Comparison of ENCODE assay signal across 8 cellular contexts in genomic region chr13:23980160-23980551, GRCh38.
DNase-seq lines count a peak whose midpoint lies in the region; ATAC-seq and TF ChIP-seq lines count a peak whose summit lies in the region.

No MANE protein-coding gene starts in this region.

- peak overlapping the region; percentile 66 for H3K4me3 ChIP-seq in choroid plexus epithelial cell (ENCODE audit: low read depth, low read length)

- peak; percentile 92 for ATAC-seq in GM18502 (IDR thresholded peaks at IDR 0.05; ENCODE audit: poor library complexity, unreplicated experiment)
- ATAC-seq in HG02759 (IDR thresholded peaks at IDR 0.05; ENCODE audit: unreplicated experiment): peak; percentile 97

- TF ChIP-seq CTCF in choroid plexus epithelial cell (conservative IDR thresholded peaks at IDR 0.05; ENCODE audit: low read depth, low read length): no peak

- DNase-seq in NCI-H146 (lab: John Stamatoyannopoulos, UW) (peak; percentile 68), choroid plexus epithelial cell (ENCODE audit: low read depth) (peak; percentile 91), kidney tubule cell (ENCODE audit: low spot score) (peak; percentile 79), NK-92 (lab: John Stamatoyannopoulos, UW; ENCODE audit: unreplicated experiment) (no peak)
- DNase-seq in activated CD4-positive, alpha-beta T cell treated with anti-CD3 and anti-CD28 coated beads for 4 hours: peak; percentile 80 to 86
- DNase-seq in stimulated activated CD4-positive, alpha-beta T cell treated with anti-CD3 and anti-CD28 coated beads, Interleukin-1b, Interleukin-23, amount 100 ng/mL, for 1 hour (ENCODE audit: low read depth in 2 of 2): peak; percentile 58 to 74
